ENCODE assay signal across 20 cellular contexts in genomic region chr2:71673402-71673795, GRCh38.
"Had no signal": no experiment of that assay in that cellular context is flagged by ENCODE, and none has a peak within 500 bp of the region (broad histone marks: within the 10 kb centered on the region; RNA-seq: fewer than 3 reads in every experiment).

No MANE protein-coding gene starts in this region.

- H3K9me3 Mint-ChIP-seq: stimulated activated naive B cell treated with anti-CD40 and anti-IgM and Interleukin-4, amounts not matched to agents 10 μg/mL and 1 μg/mL and 100 μg/mL, for 72 hours; stimulated activated naive CD8-positive, alpha-beta T cell treated with anti-CD3 and anti-CD28 coated beads, Interleukin-15, amount 100 ng/mL, for 72 hours had no signal

- FAIRE-seq: keratinocyte had no signal

- H3K9me3 ChIP-seq: gastrocnemius medialis, heart right ventricle, prostate gland, right lobe of liver, testis, tibial nerve, upper lobe of right lung had no signal

- H2AFZ ChIP-seq: parathyroid adenoma had no signal

- H3K27me3 Mint-ChIP-seq: stimulated activated naive CD8-positive, alpha-beta T cell treated with anti-CD3 and anti-CD28 coated beads, Interleukin-15, amount 100 ng/mL, for 72 hours had no signal

- H3K27me3 ChIP-seq: dorsolateral prefrontal cortex, gastrocnemius medialis, heart right ventricle, right lobe of liver, testis, tibial nerve, upper lobe of right lung had no signal

- H3K9ac ChIP-seq: parathyroid adenoma had no signal

- H3K36me3 ChIP-seq: prostate gland, tibial nerve, upper lobe of right lung had no signal

- H3K27ac ChIP-seq: dorsolateral prefrontal cortex, gastrocnemius medialis, heart right ventricle, parathyroid adenoma, prostate gland, right lobe of liver, testis, tibial nerve, upper lobe of right lung had no signal

- H3K4me3 Mint-ChIP-seq: naive thymus-derived CD8-positive, alpha-beta T cell; stimulated activated naive B cell treated with anti-CD40 and anti-IgM and Interleukin-4, amounts not matched to agents 10 μg/mL and 1 μg/mL and 100 μg/mL, for 72 hours; stimulated activated naive CD8-positive, alpha-beta T cell treated with anti-CD3 and anti-CD28 coated beads, Interleukin-15, amount 100 ng/mL, for 72 hours had no signal

- H3K36me3 Mint-ChIP-seq: naive thymus-derived CD8-positive, alpha-beta T cell; stimulated activated naive B cell treated with anti-CD40 and anti-IgM and Interleukin-4, amounts not matched to agents 10 μg/mL and 1 μg/mL and 100 μg/mL, for 72 hours had no signal

- H3K4me1 Mint-ChIP-seq: stimulated activated naive B cell treated with anti-CD40 and anti-IgM and Interleukin-4, amounts not matched to agents 10 μg/mL and 1 μg/mL and 100 μg/mL, for 72 hours; stimulated activated naive CD8-positive, alpha-beta T cell treated with anti-CD3 and anti-CD28 coated beads, Interleukin-15, amount 100 ng/mL, for 72 hours had no signal

- H3K27ac Mint-ChIP-seq: naive thymus-derived CD8-positive, alpha-beta T cell; stimulated activated naive B cell treated with anti-CD40 and anti-IgM and Interleukin-4, amounts not matched to agents 10 μg/mL and 1 μg/mL and 100 μg/mL, for 72 hours; stimulated activated naive CD8-positive, alpha-beta T cell treated with anti-CD3 and anti-CD28 coated beads, Interleukin-15, amount 100 ng/mL, for 72 hours had no signal

- ATAC-seq: esophagus mucosa; gastrocnemius medialis; naive thymus-derived CD8-positive, alpha-beta T cell; right lobe of liver; stimulated activated naive B cell treated with anti-CD40 and anti-IgM and Interleukin-4, amounts not matched to agents 10 μg/mL and 1 μg/mL and 100 μg/mL, for 72 hours had no signal

- H3K4me1 ChIP-seq: heart right ventricle, parathyroid adenoma, prostate gland, testis, tibial nerve, upper lobe of right lung had no signal

- DNase-seq: central memory CD4-positive, alpha-beta T cell; cortex of kidney; effector CD8-positive, alpha-beta T cell; heart right ventricle; hypothalamus; nucleus accumbens; stimulated activated CD4-positive, alpha-beta T cell treated with anti-CD3 and anti-CD28 coated beads, Interleukin-4, amount 100 ng/mL, for 1 hour; stimulated activated naive B cell treated with anti-CD40 and anti-IgM and Interleukin-4, amounts not matched to agents 10 μg/mL and 1 μg/mL and 100 μg/mL, for 72 hours; stimulated activated naive CD8-positive, alpha-beta T cell treated with anti-CD3 and anti-CD28 coated beads, Interleukin-15, amount 100 ng/mL, for 72 hours had no signal

- H3K4me3 ChIP-seq: dorsolateral prefrontal cortex, gastrocnemius medialis, heart right ventricle, prostate gland, right lobe of liver, testis, tibial nerve, upper lobe of right lung had no signal
